ENCODE assay signal across 9 cellular contexts in the genomic region with DNA sequence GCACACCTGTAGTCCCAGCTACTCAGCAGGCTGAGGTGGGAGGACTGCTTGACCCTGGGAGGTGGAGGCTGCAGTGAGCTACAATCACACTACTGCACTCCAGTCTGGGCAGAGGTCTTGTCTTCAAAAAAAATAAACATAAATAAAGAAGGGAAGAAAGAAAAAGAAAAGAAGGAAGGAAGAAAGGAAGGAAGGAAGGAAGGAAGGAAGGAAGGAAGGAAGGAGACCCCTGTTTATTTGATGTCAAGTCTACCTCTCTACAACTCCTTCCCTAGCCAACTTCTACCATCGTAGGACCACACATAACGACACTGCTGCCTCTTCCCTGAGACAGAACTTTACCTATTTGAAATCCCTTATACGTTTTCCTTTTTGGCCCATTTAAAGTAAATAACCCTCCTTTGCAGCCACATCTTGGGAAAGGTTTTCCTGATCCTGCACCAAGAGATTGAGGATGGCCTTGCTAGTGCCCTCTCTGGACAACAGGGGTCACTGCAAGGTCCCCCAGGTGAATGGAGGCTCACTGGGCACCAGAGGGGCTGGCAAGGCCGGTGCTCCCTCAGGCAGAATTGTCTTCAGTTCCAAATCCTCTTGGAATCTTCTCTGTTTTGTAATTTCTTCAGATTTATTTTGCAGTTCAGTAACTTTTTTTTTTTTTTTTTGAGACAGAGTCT. TPM values are rescaled to one million over a fixed set of nuclear protein-coding genes. Genes with fewer than 3 reads are reported as not detected.
A peak's percentile ranks its signal among the peaks of the same experiment; 100 is the strongest.
DNase-seq lines count a peak whose midpoint lies in the region; ATAC-seq, FAIRE-seq and TF ChIP-seq lines count a peak whose summit lies in the region.
"Had no signal": no experiment of that assay in that cellular context is flagged by ENCODE, and none has a peak within 500 bp of the region (broad histone marks: within the 10 kb centered on the region; RNA-seq: fewer than 3 reads in every experiment).

No MANE protein-coding gene starts in this region.

- H3K36me3 ChIP-seq in DOHH2 (ENCODE audit: control insufficient read depth, low read length) (peaks cover 16% of the 10 kb centered on the region), K562 (ENCODE audit: control insufficient read depth, insufficient read depth, low read length) (peaks cover 10% of the 10 kb centered on the region; the same call in 2 of the 3 replicates)

- H3K27ac ChIP-seq in DOHH2 (ENCODE audit: low read depth, low read length), result no peak overlapping the region
- no peak overlapping the region for H3K27ac ChIP-seq in K562 (ENCODE audit: extremely low read depth, low read depth, low read length)

- DNase-seq in HuH-7.5 (ENCODE audit: low spot score) (peak; percentile 59), K562 (ENCODE audit: extremely low read depth in 1 of 4, low spot score in 3 of 4) (peak; percentile 49 to 59 (median 54)), neural crest cell (ENCODE audit: low read depth, low spot score) (peak; percentile 39)
- DNase-seq in stimulated activated naive CD8-positive, alpha-beta T cell treated with anti-CD3 and anti-CD28 coated beads, Interleukin-15, Interleukin-2, amounts not matched to agents 100 U/mL and 50 U/mL, for 24 hours, result no peak

- H3K9me2 ChIP-seq in DOHH2 (replicated peaks; ENCODE audit: control insufficient read depth, low read length), result no peaks in the 10 kb centered on the region

- CTCF ChIA-PET in K562 (lab: Yijun Ruan, JAX; ENCODE audit: low intra/inter-chr PET ratio), result no interaction called here

- POLR2A ChIA-PET in K562 (lab: Yijun Ruan, JAX), result interaction anchor here (0.6 to 1.0 kb wide), 4 partner anchors 10 to 243 kb away, joined by 3 to 4 read pairs (median 3); a partner anchor contains a TSS

- H3K4me2 ChIP-seq in DOHH2 (ENCODE audit: low read length) (no peak overlapping the region), K562 (ENCODE audit: insufficient read depth, low read length) (no peak overlapping the region)

- H3K27ac Mint-ChIP-seq in neural crest cell (ENCODE audit: unreplicated experiment), result no peak overlapping the region

- peaks cover 38% of the 10 kb centered on the region for H3F3A ChIP-seq in DOHH2 (ENCODE audit: control insufficient read depth, insufficient read depth)

- H3K4me1 Mint-ChIP-seq in neural crest cell, result peaks cover 6% of the 10 kb centered on the region

- TF ChIP-seq EP300 in K562 (IDR thresholded peaks at IDR 0.05; ENCODE audit: low read length), result no peak

- H4K20me1 ChIP-seq in DOHH2 (ENCODE audit: control insufficient read depth, insufficient read depth, low read depth, low read length), result no peaks in the 10 kb centered on the region
- peaks cover 7% of the 10 kb centered on the region; the same call in 1 of the 2 replicates for H4K20me1 ChIP-seq in K562 (replicated peaks; ENCODE audit: control insufficient read depth, insufficient read depth, low read length)

- H3K4me3 Mint-ChIP-seq in neural crest cell, result no peak overlapping the region

- no peaks in the 10 kb centered on the region for H3K9me3 Mint-ChIP-seq in neural crest cell

- 24% methylated on average over 4 of the region's 4 CpGs for WGBS in K562 (ENCODE audit: insufficient coverage, low coverage, missing lambda C conversion rate)

- H3K79me2 ChIP-seq in DOHH2 (ENCODE audit: control insufficient read depth, low read length), result no peaks in the 10 kb centered on the region
- H3K79me2 ChIP-seq in K562 (ENCODE audit: control insufficient read depth, insufficient read depth, low read length), result no peaks in the 10 kb centered on the region

- in situ Hi-C loops in K562 (cut with MboI), result no loop called here

- peak; percentile 72 for FAIRE-seq in K562 (lab: Jason Lieb, UNC)
- FAIRE-seq: islet of Langerhans had no signal

- intact Hi-C loops in K562 (cut with micrococcal nuclease), result loop anchor here (5.0 kb wide), 1 partner anchor 408 kb away; a partner anchor contains a TSS

- H3K36me3 Mint-ChIP-seq in neural crest cell (ENCODE audit: low read depth), result peaks cover 6% of the 10 kb centered on the region

- TF ChIP-seq POLR2A in K562 (conservative IDR thresholded peaks at IDR 0.05), result no peak

- H3K27me3 Mint-ChIP-seq in neural crest cell (ENCODE audit: low read depth), result no peaks in the 10 kb centered on the region

- no TSS peak for BruUV-seq in K562 (replicated peaks; lab: Mats Ljungman, UMichigan)

- H3K9ac ChIP-seq in K562 (ENCODE audit: insufficient read depth in 1 of 2, low read depth in 2 of 2, low read length in 2 of 2), result no peak overlapping the region

- TF ChIP-seq CTCF in DOHH2 (IDR thresholded peaks at IDR 0.05; ENCODE audit: low read depth, low read length, poor library complexity, severe bottlenecking) (peak; percentile 64), K562 (IDR thresholded peaks at IDR 0.05 in 2 of 3, conservative IDR thresholded peaks at IDR 0.05 in 1 of 3; ENCODE audit: insufficient read depth in 2 of 3, low read depth in 1 of 3, low read length in 3 of 3) (peak; percentile 61 to 77 (median 66)), neural crest cell (conservative IDR thresholded peaks at IDR 0.05) (peak; percentile 59)

- H3K27me3 ChIP-seq in DOHH2 (ENCODE audit: control insufficient read depth, low read length) (no peaks in the 10 kb centered on the region), K562 (ENCODE audit: control insufficient read depth in 2 of 2, insufficient read depth in 2 of 2, low read length in 2 of 2) (no peaks in the 10 kb centered on the region; a peak in 1 of 5 replicates)

- TF ChIP-seq RAD21 in K562 (CRISPR knock-in tag; conservative IDR thresholded peaks at IDR 0.05 in 1 of 2, IDR thresholded peaks at IDR 0.05 in 1 of 2), result peak in 1 of 2 experiments; percentile 20; a peak in 2 of 4 replicates

- H3K4me1 ChIP-seq in DOHH2 (ENCODE audit: control insufficient read depth, low read length), result peaks cover 10% of the 10 kb centered on the region
- H3K4me1 ChIP-seq in K562 (replicated peaks in 1 of 2; ENCODE audit: control insufficient read depth in 2 of 2, insufficient read depth in 2 of 2, low read length in 2 of 2), result peaks cover 0 to 12% of the 10 kb centered on the region in 2 experiments; a peak in 3 of 5 replicates

- H3K9me3 ChIP-seq in DOHH2 (ENCODE audit: control insufficient read depth, insufficient read depth, low read length) (no peaks in the 10 kb centered on the region), K562 (replicated peaks; ENCODE audit: control insufficient read depth, insufficient read depth, low read depth, low read length) (no peaks in the 10 kb centered on the region)

- H2AFZ ChIP-seq in K562 (ENCODE audit: low read depth, low read length), result no peak overlapping the region

- ATAC-seq in K562 (peak; percentile 45; the same call in 2 of the 3 replicates), GM18907 (IDR thresholded peaks at IDR 0.05; ENCODE audit: unreplicated experiment) (no peak), HG03039 (IDR thresholded peaks at IDR 0.05; ENCODE audit: unreplicated experiment) (no peak), GM21515 (IDR thresholded peaks at IDR 0.05; ENCODE audit: unreplicated experiment) (no peak)
- ATAC-seq in stimulated activated naive CD8-positive, alpha-beta T cell treated with anti-CD3 and anti-CD28 coated beads, Interleukin-15, Interleukin-2, amounts not matched to agents 100 U/mL and 50 U/mL, for 24 hours, result no peak

- H3K4me3 ChIP-seq in DOHH2 (ENCODE audit: low read length) (no peak overlapping the region), K562 (no peak overlapping the region)

- no peaks in the 10 kb centered on the region for H3K9me1 ChIP-seq in K562 (ENCODE audit: control insufficient read depth, insufficient read depth, low read length)

RNA-seq across cellular contexts. Expression of a gene that starts 10.5 kb away (rescaled TPM):
- 265 and 394 TPM in 2 replicates for total RNA-seq in K562 (2011; cell fraction: chromatin; rRNA removed; ENCODE audit: low replicate concordance)
- 818 and 919 TPM in 2 replicates for total RNA-seq in K562 (2011; cell fraction: nucleolus; rRNA removed)
- 1,009 and 1,942 TPM in 2 replicates for total RNA-seq in K562 (2011; cell fraction: nucleoplasm; rRNA removed)
- 3,004 and 3,238 TPM in 2 replicates for total RNA-seq in K562 (2014; rRNA removed)
- total RNA-seq in K562 (2014; rRNA removed; fragmentation: Illumina TruSeq; extraction: Trizol), result 3,003 and 3,017 TPM in 2 replicates
- total RNA-seq in K562 (2015; rRNA removed; fragmentation: Illumina TruSeq; extraction: Trizol), result 2,679 and 2,873 TPM in 2 replicates
- total RNA-seq in K562 (2021), result 3,285 and 3,523 TPM in 2 replicates
- polyA plus RNA-seq in K562 (2011; rRNA removed), result 5,983 and 6,751 TPM in 2 replicates
- 5,490 and 8,746 TPM in 2 replicates for polyA plus RNA-seq in K562 (2011; cell fraction: cytosol; rRNA removed)
- polyA plus RNA-seq in K562 (2011; cell fraction: nucleus; rRNA removed), result 1,361 and 2,299 TPM in 2 replicates
- 4,665 and 5,719 TPM in 2 replicates for polyA plus RNA-seq in K562 (2012)
- 3,907 and 4,185 TPM in 2 replicates for polyA plus RNA-seq in K562 (2014; fragmentation: Illumina TruSeq; extraction: Trizol)
- polyA plus RNA-seq in K562 (2014; fragmentation: Nextera tagmentation; extraction: Ambion mirVana), result 1,000 to 10,000 TPM; 1,824 to 2,512 TPM
- polyA plus RNA-seq in K562 (2014; rRNA removed), result 4,384 and 5,321 TPM in 2 replicates
- 3,342 and 3,929 TPM in 2 replicates for polyA minus RNA-seq in K562 (2011; rRNA and poly(A)+ RNA removed)
- 682 and 753 TPM in 2 replicates for polyA minus RNA-seq in K562 (2011; cell fraction: cytosol; rRNA and poly(A)+ RNA removed)
- 162 and 371 TPM in 2 replicates for polyA minus RNA-seq in K562 (2011; cell fraction: nucleus; rRNA and poly(A)+ RNA removed)
- total RNA-seq in neural crest cell, result 2,170 and 2,213 TPM in 2 replicates

RNA-seq across cellular contexts. Expression of a gene that starts 26.3 kb away (rescaled TPM):
- not detected in 2 replicates for total RNA-seq in K562 (2011; cell fraction: chromatin; rRNA removed; ENCODE audit: low replicate concordance)
- not detected in 2 replicates for total RNA-seq in K562 (2011; cell fraction: nucleolus; rRNA removed)
- not detected in 2 replicates for total RNA-seq in K562 (2011; cell fraction: nucleoplasm; rRNA removed)
- total RNA-seq in K562 (2014; rRNA removed) (1.00 and 1.1 TPM in 2 replicates), K562 (2014; rRNA removed; fragmentation: Illumina TruSeq; extraction: Trizol) (0.18 TPM in 1 of 2 replicates, not detected in the other), K562 (2015; rRNA removed; fragmentation: Illumina TruSeq; extraction: Trizol) (0.65 and 0.87 TPM in 2 replicates), K562 (2021) (4.8 and 6.0 TPM in 2 replicates), neural crest cell (6.3 and 7.3 TPM in 2 replicates)
- polyA plus RNA-seq in K562 (2011; rRNA removed) (0.07 and 0.22 TPM in 2 replicates), K562 (2014; fragmentation: Illumina TruSeq; extraction: Trizol) (0.40 and 1.1 TPM in 2 replicates), K562 (2014; fragmentation: Nextera tagmentation; extraction: Ambion mirVana) (under 1 TPM; 0.21 to 0.24 TPM), K562 (2014; rRNA removed) (0.32 and 1.9 TPM in 2 replicates)
- 0.22 and 0.27 TPM in 2 replicates for polyA plus RNA-seq in K562 (2011; cell fraction: cytosol; rRNA removed)
- polyA plus RNA-seq in K562 (2011; cell fraction: nucleus; rRNA removed), result 0.23 TPM in 1 of 2 replicates, not detected in the other
- 0.82 and 2.1 TPM in 2 replicates for polyA plus RNA-seq in K562 (2012)
- 0.18 TPM in 1 of 2 replicates, not detected in the other for polyA minus RNA-seq in K562 (2011; rRNA and poly(A)+ RNA removed)
- 1.5 TPM in 1 of 2 replicates, not detected in the other for polyA minus RNA-seq in K562 (2011; cell fraction: cytosol; rRNA and poly(A)+ RNA removed)
- not detected in 2 replicates for polyA minus RNA-seq in K562 (2011; cell fraction: nucleus; rRNA and poly(A)+ RNA removed)
